8 cellular contexts compared by ENCODE assay signal in the genomic region with DNA sequence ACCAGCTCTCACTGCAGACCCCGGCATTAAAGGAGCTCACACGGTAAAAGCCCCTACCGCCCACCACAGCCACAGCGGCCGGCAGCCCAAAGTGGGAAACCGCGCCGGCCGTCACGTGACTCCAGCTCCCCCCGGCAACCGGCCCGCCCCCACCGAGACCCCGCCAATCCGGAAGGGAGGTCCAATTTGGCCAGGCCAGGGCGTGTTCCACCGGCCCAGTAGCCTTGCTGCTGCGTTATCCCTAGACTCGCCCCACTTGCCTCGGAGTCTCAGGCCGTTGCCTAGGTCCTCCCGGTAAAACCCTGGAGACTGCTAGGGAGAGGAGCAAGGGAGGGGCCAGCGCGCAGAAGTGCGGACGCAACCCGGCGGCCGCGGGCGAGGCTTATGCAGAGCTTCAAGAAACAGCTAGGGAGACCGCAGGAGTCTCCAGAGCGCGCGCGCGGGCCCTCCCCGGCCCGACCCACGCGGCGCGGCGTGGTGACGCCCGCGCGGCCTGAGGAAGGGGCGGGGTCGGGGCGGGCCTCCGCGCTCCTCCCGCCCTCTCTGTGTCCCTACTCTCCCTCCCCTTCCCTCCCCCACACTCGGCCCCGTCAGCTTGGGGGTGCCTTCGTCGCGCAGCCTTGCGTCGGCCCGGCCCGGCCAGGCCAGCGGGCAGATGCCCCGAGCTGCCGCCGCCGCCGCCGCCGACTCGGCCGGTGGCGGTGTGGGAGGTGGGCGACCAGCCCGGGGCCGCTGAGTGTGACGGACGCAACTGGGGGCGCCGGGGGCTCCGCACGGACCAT. TPM values are rescaled to one million over a fixed set of nuclear protein-coding genes. Genes with fewer than 3 reads are reported as not detected.
DNase-seq lines count a peak whose midpoint lies in the region; ATAC-seq and TF ChIP-seq lines count a peak whose summit lies in the region.

A gene with protein sequence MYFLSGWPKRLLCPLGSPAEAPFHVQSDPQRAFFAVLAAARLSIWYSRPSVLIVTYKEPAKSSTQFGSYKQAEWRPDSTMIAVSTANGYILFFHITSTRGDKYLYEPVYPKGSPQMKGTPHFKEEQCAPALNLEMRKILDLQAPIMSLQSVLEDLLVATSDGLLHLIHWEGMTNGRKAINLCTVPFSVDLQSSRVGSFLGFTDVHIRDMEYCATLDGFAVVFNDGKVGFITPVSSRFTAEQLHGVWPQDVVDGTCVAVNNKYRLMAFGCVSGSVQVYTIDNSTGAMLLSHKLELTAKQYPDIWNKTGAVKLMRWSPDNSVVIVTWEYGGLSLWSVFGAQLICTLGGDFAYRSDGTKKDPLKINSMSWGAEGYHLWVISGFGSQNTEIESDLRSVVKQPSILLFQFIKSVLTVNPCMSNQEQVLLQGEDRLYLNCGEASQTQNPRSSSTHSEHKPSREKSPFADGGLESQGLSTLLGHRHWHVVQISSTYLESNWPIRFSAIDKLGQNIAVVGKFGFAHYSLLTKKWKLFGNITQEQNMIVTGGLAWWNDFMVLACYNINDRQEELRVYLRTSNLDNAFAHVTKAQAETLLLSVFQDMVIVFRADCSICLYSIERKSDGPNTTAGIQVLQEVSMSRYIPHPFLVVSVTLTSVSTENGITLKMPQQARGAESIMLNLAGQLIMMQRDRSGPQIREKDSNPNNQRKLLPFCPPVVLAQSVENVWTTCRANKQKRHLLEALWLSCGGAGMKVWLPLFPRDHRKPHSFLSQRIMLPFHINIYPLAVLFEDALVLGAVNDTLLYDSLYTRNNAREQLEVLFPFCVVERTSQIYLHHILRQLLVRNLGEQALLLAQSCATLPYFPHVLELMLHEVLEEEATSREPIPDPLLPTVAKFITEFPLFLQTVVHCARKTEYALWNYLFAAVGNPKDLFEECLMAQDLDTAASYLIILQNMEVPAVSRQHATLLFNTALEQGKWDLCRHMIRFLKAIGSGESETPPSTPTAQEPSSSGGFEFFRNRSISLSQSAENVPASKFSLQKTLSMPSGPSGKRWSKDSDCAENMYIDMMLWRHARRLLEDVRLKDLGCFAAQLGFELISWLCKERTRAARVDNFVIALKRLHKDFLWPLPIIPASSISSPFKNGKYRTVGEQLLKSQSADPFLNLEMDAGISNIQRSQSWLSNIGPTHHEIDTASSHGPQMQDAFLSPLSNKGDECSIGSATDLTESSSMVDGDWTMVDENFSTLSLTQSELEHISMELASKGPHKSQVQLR (N-terminal part only) (plus strand): TSS at position 578 of the 782 bp plus-strand sequence. CDS start 203 bp downstream, at position 781.

- CTCF ChIA-PET in BJ (lab: Yijun Ruan, JAX) = interaction anchor here (0.6 to 1.6 kb wide), 4 partner anchors 28 to 896 kb away, joined by 3 to 5 read pairs (median 4); no protein-coding TSS in a partner anchor
- CTCF ChIA-PET in activated CD4-positive, alpha-beta T cell treated with anti-CD3 and anti-CD28 coated beads, Interleukin-2, amount 10 ng/mL, durations not matched to agents 7 days and 5 days (lab: Charles Lee) = interaction anchor here (0.6 to 1.7 kb wide), 3 partner anchors 8 to 665 kb away, joined by 3 to 5 read pairs (median 3); no protein-coding TSS in a partner anchor

- DNase-seq in BJ (ENCODE audit: low read depth) (peak; percentile 75), GM19238 (ENCODE audit: insufficient read length, low spot score) (peak; percentile 86), NCI-H524 treated with DMSO at 0.1 percent for 48 hours (lab: John Stamatoyannopoulos, UW) (peak; percentile 58), coronary artery (ENCODE audit: low spot score) (peak; percentile 96), left colon (peak; percentile 91)
- DNase-seq in activated CD4-positive, alpha-beta T cell treated with anti-CD3 and anti-CD28 coated beads, Interleukin-2, amount 10 ng/mL, durations not matched to agents 7 days and 5 days = peak; percentile 92
- peak; percentile 80 to 84 for DNase-seq in stimulated activated CD4-positive, alpha-beta T cell treated with anti-CD3 and anti-CD28 coated beads, Interleukin-1b, Interleukin-23, amount 100 ng/mL, for 4 hours (ENCODE audit: low read depth in 2 of 2)

- peak within 1 kb of the TSS; percentile 98 for H3K27ac Mint-ChIP-seq in activated CD4-positive, alpha-beta T cell treated with anti-CD3 and anti-CD28 coated beads, Interleukin-2, amount 10 ng/mL, durations not matched to agents 7 days and 5 days

- no peaks in the 10 kb centered on the region for H3K36me3 ChIP-seq in BJ (ENCODE audit: control insufficient read depth, insufficient read depth, low read length)

- H3K4me3 Mint-ChIP-seq in activated CD4-positive, alpha-beta T cell treated with anti-CD3 and anti-CD28 coated beads, Interleukin-2, amount 10 ng/mL, durations not matched to agents 7 days and 5 days = peak within 1 kb of the TSS; percentile 99

- no peaks in the 10 kb centered on the region for H3K9me3 Mint-ChIP-seq in activated CD4-positive, alpha-beta T cell treated with anti-CD3 and anti-CD28 coated beads, Interleukin-2, amount 10 ng/mL, durations not matched to agents 7 days and 5 days

- no peak for TF ChIP-seq CTCF in BJ (IDR thresholded peaks at IDR 0.05; ENCODE audit: insufficient read depth, low read depth, low read length)
- TF ChIP-seq CTCF in coronary artery (IDR thresholded peaks at IDR 0.05) = no peak

- H3K4me3 ChIP-seq in BJ (ENCODE audit: low read depth, low read length) (peak within 1 kb of the TSS; percentile 63), coronary artery (peak within 1 kb of the TSS; percentile 79)

- ATAC-seq in HG03442 (IDR thresholded peaks at IDR 0.05; ENCODE audit: unreplicated experiment) = peak; percentile 58
- ATAC-seq in left colon = peak; percentile 87

- intact Hi-C loops in left colon (cut with DNase I, micrococcal nuclease) = no loop called here

- H3K4me1 Mint-ChIP-seq in activated CD4-positive, alpha-beta T cell treated with anti-CD3 and anti-CD28 coated beads, Interleukin-2, amount 10 ng/mL, durations not matched to agents 7 days and 5 days = peaks cover 54% of the 10 kb centered on the region

- peak within 1 kb of the TSS; percentile 93 to 94 for H3K27ac ChIP-seq in coronary artery

- H3K36me3 Mint-ChIP-seq in activated CD4-positive, alpha-beta T cell treated with anti-CD3 and anti-CD28 coated beads, Interleukin-2, amount 10 ng/mL, durations not matched to agents 7 days and 5 days (ENCODE audit: low read depth) = peaks cover 22% of the 10 kb centered on the region

- POLR2A ChIA-PET in BJ (lab: Charles Lee) = interaction anchor here (0.6 to 0.7 kb wide), 4 partner anchors 46 to 1674 kb away, joined by 3 to 5 read pairs (median 4); no protein-coding TSS in a partner anchor
- POLR2A ChIA-PET in activated CD4-positive, alpha-beta T cell treated with anti-CD3 and anti-CD28 coated beads, Interleukin-2, amount 10 ng/mL, durations not matched to agents 7 days and 5 days (lab: Charles Lee) = interaction anchor here (0.6 to 1.3 kb wide), 5 partner anchors 15 to 955 kb away, joined by 3 read pairs; no protein-coding TSS in a partner anchor

- H3K27me3 Mint-ChIP-seq in activated CD4-positive, alpha-beta T cell treated with anti-CD3 and anti-CD28 coated beads, Interleukin-2, amount 10 ng/mL, durations not matched to agents 7 days and 5 days = no peaks in the 10 kb centered on the region

- H3K27me3 ChIP-seq in BJ (ENCODE audit: control insufficient read depth, insufficient read depth, low read length) = no peaks in the 10 kb centered on the region

RNA-seq across cellular contexts. Expression of the gene that starts here (rescaled TPM):
- polyA plus RNA-seq in BJ (2011; rRNA removed) = 52.3 and 70.3 TPM in 2 replicates
- polyA minus RNA-seq in BJ (2011; rRNA and poly(A)+ RNA removed) = 76.4 and 88.8 TPM in 2 replicates
- 10 to 100 TPM; 17.7 to 20.2 TPM for total RNA-seq in activated CD4-positive, alpha-beta T cell treated with anti-CD3 and anti-CD28 coated beads, Interleukin-2, amount 10 ng/mL, durations not matched to agents 7 days and 5 days
- total RNA-seq in left colon = 10 to 100 TPM; 15.2 to 16.9 TPM

Comparison
In these comparisons a context has a peak if more than half of its experiments do, and no peak if none do; other contexts are left out.
1. Peak in every context shown above with its lines: DNase-seq, ATAC-seq, H3K4me3 ChIP-seq and H3K27ac ChIP-seq.